Comparison of ENCODE assay signal across 30 cellular contexts in genomic region chr16:9412362-9413311, GRCh38.
"Had no signal": no experiment of that assay in that cellular context is flagged by ENCODE, and none has a peak within 500 bp of the region (broad histone marks: within the 10 kb centered on the region; RNA-seq: fewer than 3 reads in every experiment).

No MANE protein-coding gene starts in this region.

- DNase-seq: activated B cell treated with CpG ODN at 0.5 μM for 24 hours; activated CD4-positive, alpha-beta T cell treated with anti-CD3 and anti-CD28 coated beads for 48 hours; activated CD4-positive, alpha-beta T cell treated with anti-CD3 and anti-CD28 coated beads, Interleukin-2, amount 50 U/mL, for 1 hour; activated CD4-positive, alpha-beta T cell treated with anti-CD3 and anti-CD28 coated beads, Interleukin-2, amount 50 U/mL, for 48 hours; activated CD8-positive, alpha-beta memory T cell treated with anti-CD3 and anti-CD28 coated beads for 24 hours; activated CD8-positive, alpha-beta T cell treated with anti-CD3 and anti-CD28 coated beads for 36 hours; activated effector memory CD4-positive, alpha-beta T cell treated with Interleukin-2 at 50 U/mL for 16 hours; activated naive CD4-positive, alpha-beta T cell treated with anti-CD3 and anti-CD28 coated beads for 36 hours; activated naive CD8-positive, alpha-beta T cell treated with anti-CD3 and anti-CD28 coated beads for 36 hours; activated T-cell treated with anti-CD3 and anti-CD28 coated beads, Interleukin-2, amount 50 U/mL, for 4 hours; brain microvascular endothelial cell; effector CD4-positive, alpha-beta T cell; effector memory CD8-positive, alpha-beta T cell; erythroblast; esophagus squamous epithelium; foreskin melanocyte; T-helper 1 cell; T-helper 17 cell; T1000; WERI-Rb-1 had no signal

- H3K9me3 Mint-ChIP-seq: activated T-cell treated with anti-CD3 and anti-CD28 coated beads, Interleukin-2, amount 50 U/mL, for 4 hours; T-helper 2 cell treated with Interferon-gamma antibody and Interleukin-4, amounts not matched to agents 5 μg/mL and 100 μg/mL, for 36 hours had no signal

- ATAC-seq: activated CD4-positive, CD25-positive, alpha-beta regulatory T cell treated with anti-CD3 and anti-CD28 coated beads, Interleukin-2, amount 50 U/mL, for 24 hours; activated CD8-positive, alpha-beta T cell treated with anti-CD3 and anti-CD28 coated beads for 36 hours; activated T-cell treated with anti-CD3 and anti-CD28 coated beads, Interleukin-2, amount 50 U/mL, for 4 hours; activated T-helper 17 cell treated with anti-CD3 and anti-CD28 coated beads, Interleukin-2, amount 50 U/mL, for 72 hours; effector memory CD8-positive, alpha-beta T cell; gastroesophageal sphincter; T-helper 17 cell had no signal

- H3K27ac Mint-ChIP-seq: activated B cell treated with CpG ODN at 0.5 μM for 24 hours; activated CD8-positive, alpha-beta T cell treated with anti-CD3 and anti-CD28 coated beads for 36 hours; activated naive CD4-positive, alpha-beta T cell treated with anti-CD3 and anti-CD28 coated beads for 36 hours; activated naive CD4-positive, alpha-beta T cell treated with anti-CD3 and anti-CD28 coated beads, Interleukin-2, amount 50 U/mL, for 24 hours; activated naive CD8-positive, alpha-beta T cell treated with anti-CD3 and anti-CD28 coated beads for 36 hours; activated T-helper 17 cell treated with anti-CD3 and anti-CD28 coated beads, Interleukin-2, amount 50 U/mL, for 72 hours; dendritic cell treated with granulocyte-macrophage colony-stimulating factor and Interleukin-4, amounts not matched to agents 40 ng/mL and 50 ng/mL, for 4 days; effector memory CD8-positive, alpha-beta T cell; T-helper 17 cell; T-helper 2 cell treated with Interferon-gamma antibody and Interleukin-4, amounts not matched to agents 5 μg/mL and 100 μg/mL, for 36 hours had no signal

- H3K4me3 Mint-ChIP-seq: activated B cell treated with CpG ODN at 0.5 μM for 24 hours; activated CD8-positive, alpha-beta T cell treated with anti-CD3 and anti-CD28 coated beads for 36 hours; activated naive CD4-positive, alpha-beta T cell treated with anti-CD3 and anti-CD28 coated beads for 36 hours; activated naive CD4-positive, alpha-beta T cell treated with anti-CD3 and anti-CD28 coated beads, Interleukin-2, amount 50 U/mL, for 24 hours; activated naive CD8-positive, alpha-beta T cell treated with anti-CD3 and anti-CD28 coated beads for 36 hours; activated T-cell treated with anti-CD3 and anti-CD28 coated beads, Interleukin-2, amount 50 U/mL, for 4 hours; activated T-helper 17 cell treated with anti-CD3 and anti-CD28 coated beads, Interleukin-2, amount 50 U/mL, for 72 hours; central memory CD8-positive, alpha-beta T cell; dendritic cell treated with granulocyte-macrophage colony-stimulating factor and Interleukin-4, amounts not matched to agents 40 ng/mL and 50 ng/mL, for 4 days; effector memory CD8-positive, alpha-beta T cell; T-helper 17 cell; T-helper 2 cell treated with Interferon-gamma antibody and Interleukin-4, amounts not matched to agents 5 μg/mL and 100 μg/mL, for 36 hours had no signal

- H3K36me3 ChIP-seq: ascending aorta, brain microvascular endothelial cell, esophagus squamous epithelium, gastroesophageal sphincter, WERI-Rb-1 had no signal

- H3K27me3 Mint-ChIP-seq: activated CD8-positive, alpha-beta T cell treated with anti-CD3 and anti-CD28 coated beads for 36 hours; activated naive CD8-positive, alpha-beta T cell treated with anti-CD3 and anti-CD28 coated beads for 36 hours; activated T-helper 17 cell treated with anti-CD3 and anti-CD28 coated beads, Interleukin-2, amount 50 U/mL, for 72 hours; central memory CD8-positive, alpha-beta T cell; dendritic cell treated with granulocyte-macrophage colony-stimulating factor and Interleukin-4, amounts not matched to agents 40 ng/mL and 50 ng/mL, for 4 days; effector memory CD8-positive, alpha-beta T cell; T-helper 17 cell had no signal

- H3K9me3 ChIP-seq: ascending aorta, esophagus squamous epithelium had no signal

- H3K27me3 ChIP-seq: ascending aorta, brain microvascular endothelial cell, esophagus squamous epithelium, gastroesophageal sphincter had no signal

- H3K4me3 ChIP-seq: ascending aorta, coronary artery, esophagus squamous epithelium, gastroesophageal sphincter had no signal

- H3K36me3 Mint-ChIP-seq: activated naive CD4-positive, alpha-beta T cell treated with anti-CD3 and anti-CD28 coated beads, Interleukin-2, amount 50 U/mL, for 24 hours; activated naive CD8-positive, alpha-beta T cell treated with anti-CD3 and anti-CD28 coated beads for 36 hours had no signal

- H3K27ac ChIP-seq: ascending aorta, brain microvascular endothelial cell, coronary artery, esophagus squamous epithelium, gastroesophageal sphincter, WERI-Rb-1 had no signal

- H3K4me1 Mint-ChIP-seq: activated B cell treated with CpG ODN at 0.5 μM for 24 hours; activated naive CD4-positive, alpha-beta T cell treated with anti-CD3 and anti-CD28 coated beads, Interleukin-2, amount 50 U/mL, for 24 hours; activated naive CD8-positive, alpha-beta T cell treated with anti-CD3 and anti-CD28 coated beads for 36 hours; activated T-helper 17 cell treated with anti-CD3 and anti-CD28 coated beads, Interleukin-2, amount 50 U/mL, for 72 hours; central memory CD8-positive, alpha-beta T cell; T-helper 17 cell had no signal

- H3K4me1 ChIP-seq: ascending aorta, esophagus squamous epithelium had no signal

- FAIRE-seq: bronchial epithelial cell had no signal
